ENCODE assay signal across 14 cellular contexts in genomic region chr7:14377646-14378266, GRCh38.
DNase-seq lines count a peak whose midpoint lies in the region; ATAC-seq and TF ChIP-seq lines count a peak whose summit lies in the region.
"Had no signal": no experiment of that assay in that cellular context is flagged by ENCODE, and none has a peak within 500 bp of the region (broad histone marks: within the 10 kb centered on the region; RNA-seq: fewer than 3 reads in every experiment).

No MANE protein-coding gene starts in this region.

- H3K27ac ChIP-seq in BLaER1: peak overlapping the region; percentile 51; the same call in 1 of the 2 replicates
- H3K27ac ChIP-seq in MM.1S (ENCODE audit: low read length): no peak overlapping the region
- H3K27ac ChIP-seq: stomach had no signal

- no peak for DNase-seq in MM.1S
- peak; percentile 94 for DNase-seq in fibroblast of peridontal ligament (ENCODE audit: extremely low read depth)
- DNase-seq in omental fat pad (ENCODE audit: low spot score): no peak
- no peak for DNase-seq in left colon
- no peak for DNase-seq in stimulated activated CD4-positive, alpha-beta T cell treated with anti-CD3 and anti-CD28 coated beads, Interleukin-4, amount 100 ng/mL, for 4 hours
- no peak for DNase-seq in KG1 (lab: John Stamatoyannopoulos, UW)
- DNase-seq: activated CD4-positive, alpha-beta T cell treated with anti-CD3 and anti-CD28 coated beads, Interleukin-2, amount 50 U/mL, for 1 hour; CD8-positive, alpha-beta memory T cell; NCI-H1417; NCI-H510A; stomach had no signal

- H3K9me2 ChIP-seq in MM.1S (replicated peaks; ENCODE audit: insufficient read depth, low read length): no peaks in the 10 kb centered on the region

- no peak for TF ChIP-seq CTCF in MM.1S (IDR thresholded peaks at IDR 0.05; ENCODE audit: low read length)
- no peak for TF ChIP-seq CTCF in omental fat pad (IDR thresholded peaks at IDR 0.05)

- H3K4me1 ChIP-seq in BLaER1 (peaks cover 50% of the 10 kb centered on the region), MM.1S (ENCODE audit: low read length) (peaks cover 28% of the 10 kb centered on the region)
- H3K4me1 ChIP-seq: stomach had no signal

- H3K79me2 ChIP-seq in MM.1S (ENCODE audit: low read length): no peaks in the 10 kb centered on the region

- H4K20me1 ChIP-seq in BLaER1 (no peaks in the 10 kb centered on the region), MM.1S (ENCODE audit: insufficient read depth, low read length) (no peaks in the 10 kb centered on the region)

- H3K36me3 ChIP-seq in BLaER1: no peaks in the 10 kb centered on the region
- no peaks in the 10 kb centered on the region for H3K36me3 ChIP-seq in MM.1S (replicated peaks; ENCODE audit: insufficient read depth, low read length)
- H3K36me3 ChIP-seq: stomach had no signal

- ATAC-seq in omental fat pad (ENCODE audit: low FRiP score) (peak; percentile 54), left colon (no peak), GM19397 (IDR thresholded peaks at IDR 0.05; ENCODE audit: unreplicated experiment) (no peak)
- ATAC-seq: Panc1 had no signal

- H3K27me3 ChIP-seq in BLaER1: no peaks in the 10 kb centered on the region
- H3K27me3 ChIP-seq in MM.1S (replicated peaks; ENCODE audit: insufficient read depth, low read length): no peaks in the 10 kb centered on the region
- H3K27me3 ChIP-seq: stomach had no signal

- intact Hi-C loops in left colon (cut with DNase I, micrococcal nuclease): no loop called here

- H2AFZ ChIP-seq in MM.1S (ENCODE audit: low read length): no peak overlapping the region

- no peak overlapping the region for H3K9ac ChIP-seq in BLaER1
- H3K9ac ChIP-seq in MM.1S (ENCODE audit: low read length): no peak overlapping the region

- H3K4me3 ChIP-seq in BLaER1 (no peak overlapping the region), MM.1S (ENCODE audit: low read length) (no peak overlapping the region)
- H3K4me3 ChIP-seq: stomach had no signal

- H3F3A ChIP-seq in MM.1S (ENCODE audit: insufficient read depth, low read length): peaks cover 18% of the 10 kb centered on the region

- peak overlapping the region; percentile 64 for H3K4me2 ChIP-seq in BLaER1
- peak overlapping the region; percentile 63; the same call in 1 of the 2 replicates for H3K4me2 ChIP-seq in MM.1S (ENCODE audit: low read depth, low read length)

- no peaks in the 10 kb centered on the region for H3K9me3 ChIP-seq in BLaER1
- no peaks in the 10 kb centered on the region for H3K9me3 ChIP-seq in MM.1S (replicated peaks; ENCODE audit: insufficient read depth, low read length)
- H3K9me3 ChIP-seq: stomach had no signal
